In the genomic region with DNA sequence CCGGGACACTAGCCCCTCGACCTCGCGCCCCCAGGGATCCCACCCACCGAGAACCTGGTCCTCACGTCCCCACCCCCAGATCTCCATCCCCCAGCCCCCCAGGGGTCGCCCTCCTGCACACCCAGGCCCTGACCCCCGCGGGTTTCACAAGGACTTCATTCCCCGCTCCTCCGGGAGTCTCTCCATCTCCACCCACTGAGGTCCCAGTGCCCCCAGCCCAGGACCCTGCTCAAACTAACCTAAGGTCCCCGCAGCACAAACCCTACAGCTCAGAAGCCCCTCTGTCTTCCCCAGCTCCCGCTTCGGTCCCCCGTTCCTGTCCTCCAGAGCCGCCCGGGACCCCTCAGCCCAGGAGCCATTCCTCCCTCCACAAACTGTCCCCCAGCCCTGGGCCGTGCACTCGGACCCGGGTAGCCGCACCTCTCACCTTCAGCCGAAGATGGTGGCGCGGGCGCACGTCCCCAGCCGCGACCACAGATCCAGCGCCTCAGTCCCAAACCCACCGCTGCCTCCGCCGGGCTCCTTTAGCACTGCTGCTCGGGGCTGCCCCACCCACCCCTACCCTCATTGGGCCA, we compare ENCODE assay signal across 8 cellular contexts. TPM values are rescaled to one million over a fixed set of nuclear protein-coding genes. Genes with fewer than 3 reads are reported as not detected.
A peak's percentile ranks its signal among the peaks of the same experiment; 100 is the strongest.
DNase-seq lines count a peak whose midpoint lies in the region; ATAC-seq and TF ChIP-seq lines count a peak whose summit lies in the region.

A gene (minus strand): TSS at position 499 of the 575 bp plus-strand sequence. CDS start 7,479 bp downstream, outside the sequence.

- H3K4me1 ChIP-seq in ectodermal cell (ENCODE audit: control insufficient read depth, insufficient read depth, low read length) (peaks cover 26% of the 10 kb centered on the region), aorta (ENCODE audit: control insufficient read depth in 1 of 2, insufficient read depth in 2 of 2, low read length in 2 of 2) (no peaks in the 10 kb centered on the region)

- 0% methylated on average over 33 of the region's 33 CpGs for WGBS in ectodermal cell, 2 experiments
- 0 to 1% methylated on average over 32 to 33 of the region's 33 CpGs for WGBS in aorta, 2 donors

- no peaks in the 10 kb centered on the region for H3K27me3 ChIP-seq in ectodermal cell (ENCODE audit: control insufficient read depth, insufficient read depth, low read length, poor library complexity, severe bottlenecking)
- no peaks in the 10 kb centered on the region for H3K27me3 ChIP-seq in aorta (ENCODE audit: control insufficient read depth in 1 of 2, insufficient read depth in 2 of 2, low read length in 1 of 2)

- TF ChIP-seq CTCF in C4-2B (conservative IDR thresholded peaks at IDR 0.05) (no peak), NB4 (IDR thresholded peaks at IDR 0.05; ENCODE audit: low read depth, low read length) (no peak)

- peak within 1 kb of the TSS; percentile 98 for H3K27ac ChIP-seq in C4-2B
- H3K27ac ChIP-seq in ectodermal cell (ENCODE audit: insufficient read depth, low read depth, low read length, poor library complexity, severe bottlenecking): peak within 1 kb of the TSS; percentile 92
- H3K27ac ChIP-seq in aorta (ENCODE audit: low read depth in 1 of 2, low read length in 2 of 2): peak within 1 kb of the TSS; percentile 96 to 98

- H3K4me3 ChIP-seq in NB4 (ENCODE audit: low read depth, low read length) (peak within 1 kb of the TSS; percentile 60), ectodermal cell (ENCODE audit: insufficient read depth, low read depth, low read length) (peak within 1 kb of the TSS; percentile 92), aorta (ENCODE audit: low read length in 2 of 2) (peak within 1 kb of the TSS; percentile 95 to 96)

- H3K36me3 ChIP-seq in ectodermal cell (ENCODE audit: control insufficient read depth, insufficient read depth, low read length): no peaks in the 10 kb centered on the region
- H3K36me3 ChIP-seq in aorta (ENCODE audit: control insufficient read depth in 1 of 2, insufficient read depth in 2 of 2, low read length in 1 of 2): no peaks in the 10 kb centered on the region

- no peaks in the 10 kb centered on the region for H3K9me3 ChIP-seq in ectodermal cell (ENCODE audit: control insufficient read depth, low read length)
- no peaks in the 10 kb centered on the region for H3K9me3 ChIP-seq in aorta (ENCODE audit: control insufficient read depth, low read length)

- TF ChIP-seq POLR2A in NB4 (IDR thresholded peaks at IDR 0.05; ENCODE audit: extremely low read depth, insufficient read length): no peak

- ATAC-seq in aorta (ENCODE audit: low FRiP score) (no peak), GM18520 (IDR thresholded peaks at IDR 0.05; ENCODE audit: unreplicated experiment) (no peak)

- intact Hi-C loops in aorta (cut with DNase I): loop anchor here in 1 of 2 donors (2.0 to 5.0 kb wide), 3 partner anchors 18 to 117 kb away; no protein-coding TSS in a partner anchor

- DNase-seq in NB4 (ENCODE audit: low read depth) (no peak), mucosa of gallbladder (ENCODE audit: low spot score) (no peak), aorta (peak; percentile 56 to 80), NCI-H446 (lab: John Stamatoyannopoulos, UW) (no peak), SK-N-DZ (ENCODE audit: low spot score) (no peak)

RNA-seq across cellular contexts. Expression of the gene that starts here (rescaled TPM):
- 253 TPM for polyA plus RNA-seq in ectodermal cell (2013, experiment 1 of 4)
- 281 TPM for polyA plus RNA-seq in ectodermal cell (2013, experiment 2 of 4)
- polyA plus RNA-seq in ectodermal cell (2013, experiment 3 of 4): 189 TPM
- polyA plus RNA-seq in ectodermal cell (2013, experiment 4 of 4): 200 TPM
- 104 TPM for total RNA-seq in mucosa of gallbladder
- 1,000 to 10,000 TPM; 1,394 to 1,963 TPM for total RNA-seq in aorta
- polyA plus RNA-seq in aorta: 100 to 1,000 TPM; 205 to 244 TPM
- 70.8 and 77.2 TPM in 2 replicates for polyA plus RNA-seq in SK-N-DZ (2014; cell fraction: cytosol; rRNA removed)
- 64.8 and 90.6 TPM in 2 replicates for polyA plus RNA-seq in SK-N-DZ (2014; cell fraction: nucleus; rRNA removed)

Comparison
In these comparisons a context has a peak if more than half of its experiments do, and no peak if none do; other contexts are left out.
1. RNA of the gene that starts here (total RNA-seq): 1,394 to 1,963 TPM in aorta; 104 TPM in mucosa of gallbladder (single experiment); every median in the first group is over 10 times any median in the second.
2. DNase-seq: peak in aorta (2 of 2); none in NB4 (single experiment), mucosa of gallbladder (single experiment), NCI-H446 (0 of 2) and SK-N-DZ (single experiment).
3. Peak in every context shown above with its lines, with median percentiles within 50 percentile points of each other: H3K27ac ChIP-seq and H3K4me3 ChIP-seq.